33 cellular contexts compared by ENCODE assay signal in the genomic region with DNA sequence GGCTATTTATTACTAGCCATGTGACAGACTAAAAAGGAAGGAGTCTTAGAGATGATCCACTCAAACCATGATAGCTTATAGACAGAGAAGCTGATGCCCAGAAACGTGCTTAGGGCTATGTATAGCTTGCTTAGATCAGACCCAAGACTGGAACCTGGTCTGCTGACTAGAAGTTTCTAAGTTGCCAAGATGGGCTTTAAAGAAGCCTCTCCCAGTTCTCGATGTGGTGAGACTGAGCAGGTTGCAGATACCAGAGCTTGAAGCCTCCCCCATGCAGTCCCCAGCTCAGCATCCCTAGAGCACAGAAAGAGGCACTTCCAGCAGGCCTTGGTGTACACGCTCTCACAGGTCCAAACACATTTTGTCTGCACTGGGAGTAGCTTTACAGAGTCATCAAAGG. TPM values are rescaled to one million over a fixed set of nuclear protein-coding genes. Genes with fewer than 3 reads are reported as not detected.
"Had no signal": no experiment of that assay in that cellular context is flagged by ENCODE, and none has a peak within 500 bp of the region (broad histone marks: within the 10 kb centered on the region; RNA-seq: fewer than 3 reads in every experiment).

No MANE protein-coding gene starts in this region.

- H3K27me3 ChIP-seq: MG63, SJCRH30 had no signal

- FAIRE-seq: RCC 7860 had no signal

- H3K27ac ChIP-seq: PC-9, RWPE1, SJCRH30, SK-N-MC had no signal

- ATAC-seq: Panc1, Right ventricle myocardium inferior, SK-N-SH treated with all-trans-retinoic acid at 6 μM for 48 hours, T-cell had no signal

- H3K36me3 ChIP-seq: MG63, SJCRH30 had no signal

- H3K4me1 Mint-ChIP-seq: T-cell had no signal

- H3K36me3 Mint-ChIP-seq: T-cell had no signal

- H3K9me3 ChIP-seq: MG63, SJCRH30 had no signal

- H3K4me1 ChIP-seq: SJCRH30 had no signal

- H3K4me3 ChIP-seq: MG63, PC-9, SJCRH30, SK-N-MC had no signal

- H3K27ac Mint-ChIP-seq: T-cell had no signal

- H2AFZ ChIP-seq: PC-9 had no signal

- H3K4me2 ChIP-seq: PC-9 had no signal

- H3K4me3 Mint-ChIP-seq: T-cell had no signal

- DNase-seq: Kasumi-1, MG63, MV-4-11, NCI-H1092, NCI-H1105, NCI-H1436, NCI-H146, NCI-H1694, NCI-H187, NCI-H2029, NCI-H2081, NCI-H2171 treated with DMSO at 0.1 percent for 48 hours, NCI-H2227 treated with DMSO at 0.1 percent for 48 hours, NCI-H345, NCI-H446, NCI-H510A treated with DMSO at 0.1 percent for 48 hours, NCI-H524 treated with DMSO at 0.1 percent for 48 hours, NCI-H526 treated with DMSO at 0.1 percent for 48 hours, NCI-H748 treated with DMSO at 0.1 percent for 48 hours, NCI-H82, PC-9, SHP77, SIG-M5, SJCRH30, T-cell had no signal

RNA-seq across cellular contexts. Expression of gene ATP10B, which starts 51.1 kb away (rescaled TPM):
- total RNA-seq: NCI-H460, OCI-LY7, PC-9, Right ventricle myocardium inferior, SJCRH30 had no signal
